ENCODE assay signal across 25 cellular contexts in genomic region chr12:31260840-31261239, GRCh38.
"Had no signal": no experiment of that assay in that cellular context is flagged by ENCODE, and none has a peak within 500 bp of the region (broad histone marks: within the 10 kb centered on the region; RNA-seq: fewer than 3 reads in every experiment).

No MANE protein-coding gene starts in this region.

- H3K27ac Mint-ChIP-seq: activated CD4-positive, alpha-beta T cell treated with anti-CD3 and anti-CD28 coated beads, Interleukin-2, amount 10 ng/mL, durations not matched to agents 7 days and 5 days; activated CD8-positive, alpha-beta T cell treated with anti-CD3 and anti-CD28 coated beads, Interleukin-2, amount 10 ng/mL, durations not matched to agents 7 days and 5 days; activated naive CD4-positive, alpha-beta T cell treated with anti-CD3 and anti-CD28 coated beads, Interleukin-2, amount 10 ng/mL, durations not matched to agents 7 days and 5 days; activated naive CD8-positive, alpha-beta T cell; activated naive CD8-positive, alpha-beta T cell treated with anti-CD3 and anti-CD28 coated beads, Interleukin-2, amount 50 U/mL, for 24 hours; activated T-cell treated with anti-CD3 and anti-CD28 coated beads, Interleukin-2, amount 50 U/mL, for 24 hours; activated T-helper 1 cell treated with anti-CD3 and anti-CD28 coated beads, Interleukin-12 subunit alpha, Interleukin-12 subunit beta, Interleukin-2, Interleukin-4 antibody, amounts not matched to agents 30 ng/mL and 10 ng/mL and 1 ng/mL, durations not matched to agents 14 hours and 24 hours and 36 hours had no signal

- H3K27ac ChIP-seq: brain microvascular endothelial cell, KMS-11, SJCRH30, SK-N-MC, WERI-Rb-1 had no signal

- H3K36me3 ChIP-seq: brain microvascular endothelial cell, SJCRH30, WERI-Rb-1 had no signal

- DNase-seq: activated CD4-positive, alpha-beta T cell treated with anti-CD3 and anti-CD28 coated beads, Interleukin-2, amount 10 ng/mL, durations not matched to agents 7 days and 5 days; activated CD4-positive, alpha-beta T cell treated with anti-CD3 and anti-CD28 coated beads, Interleukin-2, amount 50 U/mL, for 48 hours; activated CD8-positive, alpha-beta T cell treated with anti-CD3 and anti-CD28 coated beads, Interleukin-2, amount 10 ng/mL, durations not matched to agents 7 days and 5 days; activated naive CD4-positive, alpha-beta T cell treated with anti-CD3 and anti-CD28 coated beads, Interleukin-2, amount 10 ng/mL, durations not matched to agents 7 days and 5 days; activated naive CD8-positive, alpha-beta T cell treated with anti-CD3 and anti-CD28 coated beads, Interleukin-2, amount 50 U/mL, for 24 hours; activated T-cell treated with anti-CD3 and anti-CD28 coated beads, Interleukin-2, amount 50 U/mL, for 24 hours; anterior cingulate cortex; brain microvascular endothelial cell; MM.1S; MV-4-11; NCI-H1092; NCI-H1436 treated with DMSO at 0.1 percent for 48 hours; NCI-H1694 treated with DMSO at 0.1 percent for 48 hours; NCI-H2029; NCI-H345; NCI-H524 treated with DMSO at 0.1 percent for 48 hours; SHP77; SJCRH30; T1000; WERI-Rb-1 had no signal

- H3K27me3 Mint-ChIP-seq: activated CD4-positive, alpha-beta T cell treated with anti-CD3 and anti-CD28 coated beads, Interleukin-2, amount 10 ng/mL, durations not matched to agents 7 days and 5 days; activated naive CD8-positive, alpha-beta T cell; activated naive CD8-positive, alpha-beta T cell treated with anti-CD3 and anti-CD28 coated beads, Interleukin-2, amount 50 U/mL, for 24 hours; activated T-cell treated with anti-CD3 and anti-CD28 coated beads, Interleukin-2, amount 50 U/mL, for 24 hours had no signal

- H3K9me3 ChIP-seq: SJCRH30 had no signal

- H3K27me3 ChIP-seq: brain microvascular endothelial cell, SJCRH30 had no signal

- H3K4me3 ChIP-seq: SJCRH30, SK-N-MC had no signal

- H3K4me2 ChIP-seq: KMS-11 had no signal

- H3K9me3 Mint-ChIP-seq: activated CD4-positive, alpha-beta T cell treated with anti-CD3 and anti-CD28 coated beads, Interleukin-2, amount 10 ng/mL, durations not matched to agents 7 days and 5 days; activated naive CD4-positive, alpha-beta T cell treated with anti-CD3 and anti-CD28 coated beads, Interleukin-2, amount 10 ng/mL, durations not matched to agents 7 days and 5 days; activated naive CD8-positive, alpha-beta T cell treated with anti-CD3 and anti-CD28 coated beads, Interleukin-2, amount 50 U/mL, for 24 hours; activated T-cell treated with anti-CD3 and anti-CD28 coated beads, Interleukin-2, amount 50 U/mL, for 24 hours; activated T-helper 1 cell treated with anti-CD3 and anti-CD28 coated beads, Interleukin-12 subunit alpha, Interleukin-12 subunit beta, Interleukin-2, Interleukin-4 antibody, amounts not matched to agents 30 ng/mL and 10 ng/mL and 1 ng/mL, durations not matched to agents 14 hours and 24 hours and 36 hours had no signal

- H3K4me1 Mint-ChIP-seq: activated CD4-positive, alpha-beta T cell treated with anti-CD3 and anti-CD28 coated beads, Interleukin-2, amount 10 ng/mL, durations not matched to agents 7 days and 5 days; activated naive CD4-positive, alpha-beta T cell treated with anti-CD3 and anti-CD28 coated beads, Interleukin-2, amount 10 ng/mL, durations not matched to agents 7 days and 5 days; activated naive CD8-positive, alpha-beta T cell treated with anti-CD3 and anti-CD28 coated beads, Interleukin-2, amount 50 U/mL, for 24 hours had no signal

- H3K9ac ChIP-seq: KMS-11 had no signal

- ATAC-seq: activated CD8-positive, alpha-beta T cell treated with anti-CD3 and anti-CD28 coated beads, Interleukin-2, amount 10 ng/mL, durations not matched to agents 7 days and 5 days; activated naive CD8-positive, alpha-beta T cell treated with anti-CD3 and anti-CD28 coated beads, Interleukin-2, amount 50 U/mL, for 24 hours; Panc1 had no signal

- H3K4me3 Mint-ChIP-seq: activated CD4-positive, alpha-beta T cell treated with anti-CD3 and anti-CD28 coated beads, Interleukin-2, amount 10 ng/mL, durations not matched to agents 7 days and 5 days; activated CD8-positive, alpha-beta T cell treated with anti-CD3 and anti-CD28 coated beads, Interleukin-2, amount 10 ng/mL, durations not matched to agents 7 days and 5 days; activated naive CD4-positive, alpha-beta T cell treated with anti-CD3 and anti-CD28 coated beads, Interleukin-2, amount 10 ng/mL, durations not matched to agents 7 days and 5 days; activated naive CD8-positive, alpha-beta T cell; activated naive CD8-positive, alpha-beta T cell treated with anti-CD3 and anti-CD28 coated beads, Interleukin-2, amount 50 U/mL, for 24 hours; activated T-cell treated with anti-CD3 and anti-CD28 coated beads, Interleukin-2, amount 50 U/mL, for 24 hours; activated T-helper 1 cell treated with anti-CD3 and anti-CD28 coated beads, Interleukin-12 subunit alpha, Interleukin-12 subunit beta, Interleukin-2, Interleukin-4 antibody, amounts not matched to agents 30 ng/mL and 10 ng/mL and 1 ng/mL, durations not matched to agents 14 hours and 24 hours and 36 hours had no signal

- H3K4me1 ChIP-seq: SJCRH30 had no signal

- H3K36me3 Mint-ChIP-seq: activated naive CD4-positive, alpha-beta T cell treated with anti-CD3 and anti-CD28 coated beads, Interleukin-2, amount 10 ng/mL, durations not matched to agents 7 days and 5 days; activated naive CD8-positive, alpha-beta T cell had no signal
